ENCODE assay signal across 23 cellular contexts in genomic region chr3:133453383-133453782, GRCh38. TPM values are rescaled to one million over a fixed set of nuclear protein-coding genes. Genes with fewer than 3 reads are reported as not detected.
DNase-seq lines count a peak whose midpoint lies in the region; ATAC-seq and TF ChIP-seq lines count a peak whose summit lies in the region.
"Had no signal": no experiment of that assay in that cellular context is flagged by ENCODE, and none has a peak within 500 bp of the region (broad histone marks: within the 10 kb centered on the region; RNA-seq: fewer than 3 reads in every experiment).

No MANE protein-coding gene starts in this region.

- 80% methylated on average over 1 of the region's 3 CpGs; no CpG with 5 or more reads in 1 of the 2 experiments for WGBS in mesodermal cell (ENCODE audit: insufficient coverage in 2 of 2), 2 experiments

- no peaks in the 10 kb centered on the region for H3K27me3 ChIP-seq in Panc1 (ENCODE audit: control insufficient read depth, insufficient read depth, low read length)

- CTCF ChIA-PET in Panc1 (lab: Charles Lee) = interaction anchor here (0.5 to 1.5 kb wide), 3 partner anchors 10 to 125 kb away, joined by 4 to 5 read pairs (median 4); no protein-coding TSS in a partner anchor

- intact Hi-C loops in Panc1 (cut with micrococcal nuclease; ENCODE audit: unreplicated experiment) = no loop called here

- H3K4me1 ChIP-seq in Panc1 (ENCODE audit: control insufficient read depth, insufficient read depth, low read length) (peaks cover 78% of the 10 kb centered on the region), mesodermal cell (ENCODE audit: control insufficient read depth, insufficient read depth, low read length, poor library complexity, severe bottlenecking) (peaks cover 17% of the 10 kb centered on the region)

- DNase-seq in NCI-H82 (lab: John Stamatoyannopoulos, UW) (peak; percentile 17), NCI-H82 treated with DMSO at 0.1 percent for 48 hours (lab: John Stamatoyannopoulos, UW; ENCODE audit: unreplicated experiment) (no peak), Panc1 (ENCODE audit: low read depth, low spot score) (no peak), RKO (ENCODE audit: low spot score) (no peak)
- DNase-seq in stimulated activated CD4-positive, alpha-beta T cell treated with anti-CD3 and anti-CD28 coated beads, Interleukin-15, amount 100 ng/mL, for 24 hours = no peak
- DNase-seq in NK-92 treated with Interleukin-12 subunit alpha and Interleukin-12 subunit beta, amount 100 ng/mL, for 24 hours (lab: John Stamatoyannopoulos, UW) = no peak
- DNase-seq: 8988T, AML-193, DMS79, H7, MM.1S, NCI-H1092, NCI-H1436, NCI-H2029, NCI-H226, NCI-H510A treated with DMSO at 0.1 percent for 48 hours, NCI-H774, SHP77 treated with DMSO at 0.1 percent for 48 hours, T-helper 1 cell had no signal

- POLR2A ChIA-PET in Panc1 (lab: Charles Lee) = interaction anchor here (0.6 to 1.3 kb wide), 3 partner anchors 11 to 125 kb away, joined by 4 to 7 read pairs (median 5); no protein-coding TSS in a partner anchor

- ATAC-seq in Panc1 (peak; percentile 58), GM18519 (IDR thresholded peaks at IDR 0.05; ENCODE audit: low FRiP score, unreplicated experiment) (no peak)

- H3K9me3 ChIP-seq in Panc1 (ENCODE audit: control insufficient read depth, insufficient read depth, low read depth, low read length) (no peaks in the 10 kb centered on the region), mesodermal cell (ENCODE audit: control insufficient read depth, low read length) (no peaks in the 10 kb centered on the region)

- H3K27ac ChIP-seq in Panc1 (ENCODE audit: low read length) (peak overlapping the region; percentile 100), mesodermal cell (ENCODE audit: low read depth, low read length, severe bottlenecking) (peak overlapping the region; percentile 69)
- H3K27ac ChIP-seq: RWPE1 had no signal

- H3K36me3 ChIP-seq in Panc1 (ENCODE audit: control insufficient read depth, insufficient read depth, low read length) (no peaks in the 10 kb centered on the region), mesodermal cell (ENCODE audit: control insufficient read depth, insufficient read depth, low read length) (no peaks in the 10 kb centered on the region)

- BruUV-seq in Panc1 (replicated peaks; lab: Mats Ljungman, UMichigan) = no TSS peak

- H3K4me3 ChIP-seq in Panc1 (ENCODE audit: low read depth in 2 of 2, low read length in 2 of 2) (no peak overlapping the region), mesodermal cell (ENCODE audit: extremely low read depth, insufficient read depth, low read length, poor library complexity, severe bottlenecking) (no peak overlapping the region)

- TF ChIP-seq CTCF in Panc1 (IDR thresholded peaks at IDR 0.05) = no peak

- in situ Hi-C loops in Panc1 (cut with HindIII; ENCODE audit: low pct_unique_long_range_greater_than_20kb, low sequenced_read_pairs) = no loop called here

RNA-seq across cellular contexts. Expression of gene BFSP2, which starts 53.5 kb away (rescaled TPM):
- total RNA-seq in Panc1 (2021; ENCODE audit: unreplicated experiment) = 0.67 TPM
- polyA plus RNA-seq in Panc1 (2012; ENCODE audit: insufficient read length) = 0.46 TPM
- polyA plus RNA-seq in mesodermal cell (2013, experiment 1 of 2) = not detected
- not detected for polyA plus RNA-seq in mesodermal cell (2013, experiment 2 of 2)
- total RNA-seq: H7 had no signal
- polyA plus RNA-seq: AG04450 had no signal
